In the genomic region with DNA sequence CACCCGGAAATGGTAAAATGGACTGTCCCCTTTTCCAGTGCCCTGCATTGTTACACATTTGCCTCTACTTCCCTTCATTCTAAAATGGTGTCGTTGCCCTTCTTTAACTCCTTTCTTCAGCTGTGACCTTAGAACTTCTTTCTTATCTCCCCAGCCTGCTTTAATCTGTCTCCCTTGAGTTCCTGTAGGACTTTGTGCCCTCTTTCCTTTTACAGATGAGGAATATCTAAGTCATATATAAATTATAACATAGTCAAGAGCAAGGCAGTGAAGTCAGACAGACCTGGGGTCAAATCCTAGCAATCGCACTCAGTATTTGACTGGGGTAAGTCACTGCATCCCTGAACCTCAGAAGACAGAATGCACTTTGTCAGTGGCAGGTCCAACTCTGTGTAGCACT, we compare ENCODE assay signal across 16 cellular contexts. TPM values are rescaled to one million over a fixed set of nuclear protein-coding genes. Genes with fewer than 3 reads are reported as not detected.
A peak's percentile ranks its signal among the peaks of the same experiment; 100 is the strongest.
DNase-seq lines count a peak whose midpoint lies in the region; ATAC-seq and TF ChIP-seq lines count a peak whose summit lies in the region.
"Had no signal": no experiment of that assay in that cellular context is flagged by ENCODE, and none has a peak within 500 bp of the region (broad histone marks: within the 10 kb centered on the region; RNA-seq: fewer than 3 reads in every experiment).

No MANE protein-coding gene starts in this region.

- peaks cover 8% of the 10 kb centered on the region for H3K36me3 Mint-ChIP-seq in activated naive CD4-positive, alpha-beta T cell treated with anti-CD3 and anti-CD28 coated beads, Interleukin-2, amount 50 U/mL, for 24 hours

- H3K27me3 ChIP-seq in hepatocyte = no peaks in the 10 kb centered on the region
- H3K27me3 ChIP-seq in trophoblast cell (ENCODE audit: insufficient read depth, low read length) = no peaks in the 10 kb centered on the region
- H3K27me3 ChIP-seq: BLaER1 had no signal

- WGBS in hepatocyte (ENCODE audit: low lambda C conversion rate, missing lambda C conversion rate) = 84% methylated on average over 3 of the region's 3 CpGs
- no CpG with 5 or more reads among the region's 3 CpGs for WGBS in trophoblast cell (ENCODE audit: extremely low coverage, insufficient coverage, insufficient read length)

- no peak overlapping the region for H3K4ac ChIP-seq in trophoblast cell (ENCODE audit: low read depth, low read length)

- no peak overlapping the region for H2BK120ac ChIP-seq in trophoblast cell (ENCODE audit: insufficient read depth, low read length, poor library complexity)

- no peak overlapping the region for H4K91ac ChIP-seq in trophoblast cell (ENCODE audit: low read depth, low read length)

- no peak overlapping the region for H3K4me3 Mint-ChIP-seq in activated naive CD4-positive, alpha-beta T cell treated with anti-CD3 and anti-CD28 coated beads, Interleukin-2, amount 50 U/mL, for 24 hours
- H3K4me3 Mint-ChIP-seq: CD8-positive, alpha-beta memory T cell had no signal

- H2BK5ac ChIP-seq in trophoblast cell (ENCODE audit: low read depth, low read length, poor library complexity) = no peak overlapping the region

- no peaks in the 10 kb centered on the region for H3K4me1 Mint-ChIP-seq in activated naive CD4-positive, alpha-beta T cell treated with anti-CD3 and anti-CD28 coated beads, Interleukin-2, amount 50 U/mL, for 24 hours
- H3K4me1 Mint-ChIP-seq: CD8-positive, alpha-beta memory T cell had no signal

- peak overlapping the region; percentile 72 for H3K27ac Mint-ChIP-seq in activated naive CD4-positive, alpha-beta T cell treated with anti-CD3 and anti-CD28 coated beads, Interleukin-2, amount 50 U/mL, for 24 hours

- H3K27me3 Mint-ChIP-seq in activated naive CD4-positive, alpha-beta T cell treated with anti-CD3 and anti-CD28 coated beads, Interleukin-2, amount 50 U/mL, for 24 hours = no peaks in the 10 kb centered on the region
- H3K27me3 Mint-ChIP-seq: CD8-positive, alpha-beta memory T cell had no signal

- no peak overlapping the region for H3K23ac ChIP-seq in trophoblast cell (ENCODE audit: low read length)

- H3K27ac ChIP-seq in hepatocyte (peak overlapping the region; percentile 48), trophoblast cell (ENCODE audit: low read depth, low read length) (no peak overlapping the region), OCI-LY7 (ENCODE audit: low read depth, low read length, poor library complexity, severe bottlenecking) (no peak overlapping the region)
- H3K27ac ChIP-seq: BLaER1 had no signal

- H3K4me3 ChIP-seq in hepatocyte (no peak overlapping the region), trophoblast cell (ENCODE audit: low read depth, low read length) (no peak overlapping the region), OCI-LY7 (ENCODE audit: low read depth, low read length, poor library complexity, severe bottlenecking) (no peak overlapping the region)
- H3K4me3 ChIP-seq: BLaER1 had no signal

- H3K4me1 ChIP-seq in hepatocyte (ENCODE audit: insufficient read depth) (peaks cover 6% of the 10 kb centered on the region), trophoblast cell (ENCODE audit: control insufficient read depth in 1 of 2, insufficient read depth in 2 of 2, low read length in 2 of 2) (no peaks in the 10 kb centered on the region), OCI-LY7 (ENCODE audit: insufficient read depth, low read length, poor library complexity, severe bottlenecking) (no peaks in the 10 kb centered on the region)
- H3K4me1 ChIP-seq: BLaER1, Caco-2 had no signal

- H3K9me3 ChIP-seq in hepatocyte (ENCODE audit: low read depth) (no peaks in the 10 kb centered on the region), trophoblast cell (ENCODE audit: insufficient read depth, low read depth, low read length) (no peaks in the 10 kb centered on the region), OCI-LY7 (ENCODE audit: low read length) (no peaks in the 10 kb centered on the region)
- H3K9me3 ChIP-seq: BLaER1, Caco-2 had no signal

- DNase-seq in activated naive CD4-positive, alpha-beta T cell (lab: John Stamatoyannopoulos, UW) = no peak
- DNase-seq in hepatocyte (ENCODE audit: low spot score) (no peak), trophoblast cell (no peak), OCI-LY7 (ENCODE audit: low spot score) (no peak), NCI-H510A (lab: John Stamatoyannopoulos, UW) (no peak)
- DNase-seq: 8988T; AML-193; Caco-2; CD8-positive, alpha-beta memory T cell; DND-41; GF-D8; IMR-90 had no signal

- CTCF ChIA-PET in OCI-LY7 (lab: Charles Lee; ENCODE audit: unreplicated experiment) = interaction anchor here (0.5 kb wide), 1 partner anchor 372 kb away, joined by 3 read pairs; no protein-coding TSS in a partner anchor

- H4K12ac ChIP-seq in trophoblast cell (ENCODE audit: low read depth, low read length) = no peak overlapping the region

- H4K8ac ChIP-seq in trophoblast cell (ENCODE audit: low read depth, low read length) = no peak overlapping the region

- H3K9me2 ChIP-seq in hepatocyte (replicated peaks; ENCODE audit: insufficient read depth) = no peaks in the 10 kb centered on the region
- no peaks in the 10 kb centered on the region for H3K9me2 ChIP-seq in OCI-LY7 (ENCODE audit: insufficient read depth, low read length)

- no peak overlapping the region for H3K14ac ChIP-seq in trophoblast cell (ENCODE audit: low read length)

- POLR2A ChIA-PET in OCI-LY7 (lab: Charles Lee) = no interaction called here

- no TSS peak for BruUV-seq in OCI-LY7 (replicated peaks; lab: Mats Ljungman, UMichigan)

- H3K18ac ChIP-seq in trophoblast cell (ENCODE audit: low read length) = no peak overlapping the region

- H3K79me1 ChIP-seq in trophoblast cell (ENCODE audit: low read length) = no peaks in the 10 kb centered on the region

- H3K4me2 ChIP-seq in hepatocyte = no peak overlapping the region
- no peak overlapping the region for H3K4me2 ChIP-seq in trophoblast cell (ENCODE audit: low read length)
- H3K4me2 ChIP-seq in OCI-LY7 (ENCODE audit: low read length) = no peak overlapping the region
- H3K4me2 ChIP-seq: BLaER1 had no signal

- H3K9me3 Mint-ChIP-seq in activated naive CD4-positive, alpha-beta T cell treated with anti-CD3 and anti-CD28 coated beads, Interleukin-2, amount 50 U/mL, for 24 hours = no peaks in the 10 kb centered on the region
- H3K9me3 Mint-ChIP-seq: CD8-positive, alpha-beta memory T cell had no signal

- no peak overlapping the region for H3K9ac ChIP-seq in trophoblast cell (ENCODE audit: low read length)
- H3K9ac ChIP-seq: BLaER1 had no signal

- H4K20me1 ChIP-seq in hepatocyte (ENCODE audit: insufficient read depth, poor library complexity, severe bottlenecking) = no peaks in the 10 kb centered on the region
- H4K20me1 ChIP-seq in OCI-LY7 (ENCODE audit: insufficient read depth, low read length) = no peaks in the 10 kb centered on the region
- H4K20me1 ChIP-seq: BLaER1 had no signal

- TF ChIP-seq CTCF in hepatocyte (IDR thresholded peaks at IDR 0.05; ENCODE audit: poor library complexity) (no peak), OCI-LY7 (conservative IDR thresholded peaks at IDR 0.05; ENCODE audit: low read length) (no peak)

- no peaks in the 10 kb centered on the region for H3K36me3 ChIP-seq in hepatocyte (replicated peaks; ENCODE audit: insufficient read depth, low read depth)
- peaks cover 7 to 15% of the 10 kb centered on the region in 2 experiments for H3K36me3 ChIP-seq in trophoblast cell (ENCODE audit: control insufficient read depth in 1 of 2, insufficient read depth in 2 of 2, low read length in 2 of 2)
- no peaks in the 10 kb centered on the region for H3K36me3 ChIP-seq in OCI-LY7 (ENCODE audit: insufficient read depth, low read length)

- no peaks in the 10 kb centered on the region for H3K79me2 ChIP-seq in hepatocyte
- no peaks in the 10 kb centered on the region for H3K79me2 ChIP-seq in trophoblast cell (ENCODE audit: control insufficient read depth, insufficient read depth, low read length, poor library complexity)
- H3K79me2 ChIP-seq in OCI-LY7 (ENCODE audit: insufficient read depth, low read depth, low read length) = no peaks in the 10 kb centered on the region

- no peak overlapping the region for H2AK5ac ChIP-seq in trophoblast cell (ENCODE audit: low read length)

- ATAC-seq in GM21515 (IDR thresholded peaks at IDR 0.05; ENCODE audit: unreplicated experiment) = no peak
- ATAC-seq: HCT116 had no signal

- H2AFZ ChIP-seq in hepatocyte (no peak overlapping the region), trophoblast cell (ENCODE audit: insufficient read depth, low read length, poor library complexity) (no peak overlapping the region), OCI-LY7 (ENCODE audit: low read length) (no peak overlapping the region)

- peak overlapping the region; percentile 26 for H2BK12ac ChIP-seq in trophoblast cell (ENCODE audit: low read length)

- intact Hi-C loops in OCI-LY7 (cut with micrococcal nuclease; ENCODE audit: unreplicated experiment) = no loop called here

RNA-seq across cellular contexts. Expression of a gene that starts 31.4 kb away (rescaled TPM):
- 29.7 and 38.0 TPM in 2 replicates for total RNA-seq in hepatocyte
- polyA plus RNA-seq in hepatocyte = 55.3 and 57.1 TPM in 2 replicates
- polyA plus RNA-seq in trophoblast cell (2013) = 23.7 and 23.9 TPM in 2 replicates
- 32.8 and 43.4 TPM in 2 replicates for total RNA-seq in OCI-LY7 (2014; rRNA removed; shearing (Covaris generic))
- 29.5 and 30.9 TPM in 2 replicates for total RNA-seq in OCI-LY7 (2022)

RNA-seq across cellular contexts. Expression of a gene that starts 51.2 kb away (rescaled TPM):
- total RNA-seq in hepatocyte = 10.6 and 12.1 TPM in 2 replicates
- polyA plus RNA-seq in hepatocyte = 21.7 and 26.2 TPM in 2 replicates
- 18.2 and 20.4 TPM in 2 replicates for polyA plus RNA-seq in trophoblast cell (2013)
- 67.9 and 117 TPM in 2 replicates for total RNA-seq in OCI-LY7 (2014; rRNA removed; shearing (Covaris generic))
- total RNA-seq in OCI-LY7 (2022) = 81.7 and 91.6 TPM in 2 replicates

RNA-seq across cellular contexts. Expression of a gene that starts 56.2 kb away (rescaled TPM):
- total RNA-seq in hepatocyte (15.3 and 22.8 TPM in 2 replicates), OCI-LY7 (2022) (27.8 and 34.0 TPM in 2 replicates)
- polyA plus RNA-seq in hepatocyte = 7.3 and 11.0 TPM in 2 replicates
- 12.8 and 13.3 TPM in 2 replicates for polyA plus RNA-seq in trophoblast cell (2013)
- total RNA-seq in OCI-LY7 (2014; rRNA removed; shearing (Covaris generic)) = 9.7 and 18.2 TPM in 2 replicates
